ENCODE assay signal across 9 cellular contexts in genomic region chr2:20365249-20365817, GRCh38. TPM values are rescaled to one million over a fixed set of nuclear protein-coding genes. Genes with fewer than 3 reads are reported as not detected.
DNase-seq lines count a peak whose midpoint lies in the region; ATAC-seq, FAIRE-seq and TF ChIP-seq lines count a peak whose summit lies in the region.
"Had no signal": no experiment of that assay in that cellular context is flagged by ENCODE, and none has a peak within 500 bp of the region (broad histone marks: within the 10 kb centered on the region; RNA-seq: fewer than 3 reads in every experiment).

No MANE protein-coding gene starts in this region.

- no peak for FAIRE-seq in HepG2 (lab: Jason Lieb, UNC)

- BruUV-seq in HepG2 (replicated peaks; lab: Mats Ljungman, UMichigan), result no TSS peak

- intact Hi-C loops in HepG2 (cut with micrococcal nuclease; ENCODE audit: unreplicated experiment), result no loop called here

- POLR2A ChIA-PET in HepG2 (lab: Yijun Ruan, JAX), result no interaction called here

- H3K27me3 ChIP-seq in HepG2 (ENCODE audit: control insufficient read depth in 1 of 2, insufficient read depth in 2 of 2, low read length in 2 of 2), result peaks cover 0 to 3% of the 10 kb centered on the region in 2 experiments; a peak in 4 of 5 replicates
- H3K27me3 ChIP-seq: SJSA1 had no signal

- H4K20me1 ChIP-seq in HepG2 (ENCODE audit: insufficient read depth, low read length), result no peaks in the 10 kb centered on the region

- ATAC-seq in GM19035 (IDR thresholded peaks at IDR 0.05; ENCODE audit: unreplicated experiment) (peak; percentile 91), HG02763 (IDR thresholded peaks at IDR 0.05; ENCODE audit: unreplicated experiment) (peak; percentile 69), HepG2 (no peak)

- TF ChIP-seq CTCF in HepG2 (CRISPR knock-in tag; IDR thresholded peaks at IDR 0.05), result no peak

- CTCF ChIA-PET in HepG2 (lab: Yijun Ruan, JAX; ENCODE audit: low intra/inter-chr PET ratio, low total read pairs), result no interaction called here

- no peak overlapping the region for H3K4me2 ChIP-seq in HepG2 (ENCODE audit: low read depth, low read length)

- no peaks in the 10 kb centered on the region for H3K79me2 ChIP-seq in HepG2 (ENCODE audit: insufficient read depth, low read length)

- no peak for TF ChIP-seq RAD21 in HepG2 (CRISPR knock-in tag; IDR thresholded peaks at IDR 0.05)

- no peak overlapping the region for H3K9ac ChIP-seq in HepG2 (ENCODE audit: insufficient read depth, low read depth, low read length)

- H2AFZ ChIP-seq in HepG2 (ENCODE audit: low read length), result no peak overlapping the region

- in situ Hi-C loops in HepG2 (cut with HindIII; ENCODE audit: extremely low pct_ligation_motif_present, low pct_unique_long_range_greater_than_20kb), result no loop called here

- no peak overlapping the region for H3K4me3 ChIP-seq in HepG2 (replicated peaks in 1 of 3; ENCODE audit: insufficient read depth in 1 of 3, low read depth in 2 of 3, low read length in 3 of 3)
- H3K4me3 ChIP-seq: SJSA1 had no signal

- TF ChIP-seq POLR2A in HepG2 (IDR thresholded peaks at IDR 0.05; ENCODE audit: insufficient read depth in 1 of 2, low read depth in 2 of 2, low read length in 2 of 2), result no peak

- H3K36me3 ChIP-seq in HepG2 (replicated peaks in 1 of 2; ENCODE audit: control insufficient read depth in 1 of 2, insufficient read depth in 2 of 2, low read length in 2 of 2), result no peaks in the 10 kb centered on the region
- H3K36me3 ChIP-seq: SJSA1 had no signal

- WGBS in HepG2 (ENCODE audit: low lambda C conversion rate), result 48% methylated on average over 7 of the region's 7 CpGs

- no peak overlapping the region for H3K27ac ChIP-seq in HepG2 (ENCODE audit: extremely low read length, insufficient read depth, low read length)
- H3K27ac ChIP-seq: SJSA1 had no signal

- no peak for TF ChIP-seq EP300 in HepG2 (IDR thresholded peaks at IDR 0.05; ENCODE audit: low read depth in 2 of 2, low read length in 2 of 2)
- no peak for TF ChIP-seq EP300 in HepG2 (CRISPR knock-in tag; IDR thresholded peaks at IDR 0.05; ENCODE audit: borderline replicate concordance)

- H3K9me3 ChIP-seq in HepG2 (ENCODE audit: low read length), result peaks cover 7% of the 10 kb centered on the region
- H3K9me3 ChIP-seq: SJSA1 had no signal

- DNase-seq in RPMI7951 (ENCODE audit: low read depth) (peak; percentile 53), HepG2 (ENCODE audit: low spot score) (no peak), NCI-H146 (lab: John Stamatoyannopoulos, UW) (no peak), DMS 273 treated with DMSO at 0.1 percent for 48 hours (lab: John Stamatoyannopoulos, UW) (no peak), NCI-H345 (lab: John Stamatoyannopoulos, UW) (no peak)
- no peak for DNase-seq in NK-92 treated with Interleukin-12 subunit alpha and Interleukin-12 subunit beta, amount 100 ng/mL, for 24 hours (lab: John Stamatoyannopoulos, UW)

- H3K4me1 ChIP-seq in HepG2 (ENCODE audit: insufficient read depth, low read length), result peaks cover 5% of the 10 kb centered on the region; the same call in 1 of the 2 replicates

TF ChIP-seq in HepG2, 621 proteins besides CTCF, POLR2A, EP300 and RAD21:
- TF ChIP-seq ZNF512 (CRISPR knock-in tag; IDR thresholded peaks at IDR 0.05) (no peak), MAFK (conservative IDR thresholded peaks at IDR 0.05 in 1 of 2, IDR thresholded peaks at IDR 0.05 in 1 of 2; ENCODE audit: low read length in 2 of 2) (peak; percentile 72 to 74), RBFOX2 (IDR thresholded peaks at IDR 0.05; ENCODE audit: low read depth, low read length) (no peak), WIZ (CRISPR knock-in tag; IDR thresholded peaks at IDR 0.05) (no peak), MAFF (IDR thresholded peaks at IDR 0.05; ENCODE audit: low read depth, low read length) (peak; percentile 63)

RNA-seq across cellular contexts. Expression of gene PUM2, which starts 14.7 kb away (rescaled TPM):
- 24.9 and 25.0 TPM in 2 replicates for total RNA-seq in RPMI7951 (2014; rRNA removed; shearing (Covaris generic))
- total RNA-seq in HepG2 (2016; rRNA removed; fragmentation: Illumina TruSeq; extraction: Trizol), result 69.6 and 94.7 TPM in 2 replicates
- 268 and 314 TPM in 2 replicates for total RNA-seq in HepG2 (2016; cell fraction: cytosol; rRNA removed; fragmentation: Illumina TruSeq; extraction: Trizol; ENCODE audit: low read depth)
- total RNA-seq in HepG2 (2016; cell fraction: insoluble cytoplasmic fraction; rRNA removed; fragmentation: Illumina TruSeq; extraction: Trizol), result 66.2 and 87.3 TPM in 2 replicates
- 195 and 235 TPM in 2 replicates for total RNA-seq in HepG2 (2016; cell fraction: membrane; rRNA removed; fragmentation: Illumina TruSeq; extraction: Trizol)
- 86.0 and 93.6 TPM in 2 replicates for total RNA-seq in HepG2 (2016; cell fraction: nucleus; rRNA removed; fragmentation: Illumina TruSeq; extraction: Trizol)
- polyA plus RNA-seq in HepG2 (2011; rRNA removed), result 61.8 and 69.8 TPM in 2 replicates
- polyA plus RNA-seq in HepG2 (2011; cell fraction: cytosol; rRNA removed), result 41.5 and 48.4 TPM in 2 replicates
- polyA plus RNA-seq in HepG2 (2011; cell fraction: nucleus; rRNA removed), result 37.5 and 39.9 TPM in 2 replicates
- polyA plus RNA-seq in HepG2 (2012), result 57.8 and 68.4 TPM in 2 replicates
- 1.7 and 2.0 TPM in 2 replicates for polyA plus RNA-seq in HepG2 (2016; cell fraction: cytosol; fragmentation: Illumina TruSeq; extraction: Trizol; ENCODE audit: low read depth)
- 65.5 and 73.0 TPM in 2 replicates for polyA plus RNA-seq in HepG2 (2016; cell fraction: insoluble cytoplasmic fraction; fragmentation: Illumina TruSeq; extraction: Trizol; ENCODE audit: low read depth)
- polyA plus RNA-seq in HepG2 (2016; cell fraction: membrane; fragmentation: Illumina TruSeq; extraction: Trizol; ENCODE audit: low read depth), result 11.7 and 13.1 TPM in 2 replicates
- 65.5 and 68.7 TPM in 2 replicates for polyA plus RNA-seq in HepG2 (2016; cell fraction: nucleus; fragmentation: Illumina TruSeq; extraction: Trizol; ENCODE audit: insufficient read depth, low read depth)
- 209 and 286 TPM in 2 replicates for polyA minus RNA-seq in HepG2 (2011; rRNA and poly(A)+ RNA removed; ENCODE audit: low replicate concordance)
- polyA minus RNA-seq in HepG2 (2011; cell fraction: cytosol; rRNA and poly(A)+ RNA removed), result 125 and 141 TPM in 2 replicates
- polyA minus RNA-seq in HepG2 (2011; cell fraction: nucleus; rRNA and poly(A)+ RNA removed), result 209 and 212 TPM in 2 replicates
